ENCODE assay signal across 26 cellular contexts in the genomic region with DNA sequence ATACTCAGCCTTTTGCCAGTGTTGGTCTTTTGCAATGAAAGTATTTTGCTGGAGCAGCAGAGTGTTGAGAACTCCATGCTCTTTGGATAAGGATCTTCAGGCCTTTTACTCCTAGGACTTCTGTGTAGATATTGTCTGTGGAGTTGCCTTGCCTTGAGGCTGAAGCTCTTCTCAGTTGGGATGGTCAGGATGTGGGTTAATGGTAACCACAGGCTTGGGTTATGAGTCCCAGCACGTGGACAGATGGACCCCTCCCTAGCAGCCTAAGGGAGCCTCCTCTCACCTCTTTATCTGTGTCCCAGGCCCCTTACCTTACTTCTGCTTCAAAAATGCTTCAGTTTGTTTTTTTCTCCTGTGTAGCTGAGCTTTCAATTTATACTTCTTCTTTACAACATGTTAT.
DNase-seq lines count a peak whose midpoint lies in the region; ATAC-seq, FAIRE-seq and TF ChIP-seq lines count a peak whose summit lies in the region.
"Had no signal": no experiment of that assay in that cellular context is flagged by ENCODE, and none has a peak within 500 bp of the region (broad histone marks: within the 10 kb centered on the region; RNA-seq: fewer than 3 reads in every experiment).

No MANE protein-coding gene starts in this region.

- peak; percentile 61 for ATAC-seq in GM21390 (IDR thresholded peaks at IDR 0.05; ENCODE audit: unreplicated experiment)
- ATAC-seq: lower lobe of right lung; mucosa of descending colon; right lobe of liver; stimulated activated naive CD8-positive, alpha-beta T cell treated with anti-CD3 and anti-CD28 coated beads, Interleukin-15, amount 100 ng/mL, for 72 hours had no signal

- POLR2A ChIA-PET in GM10248 (lab: Yijun Ruan, JAX): no interaction called here

- FAIRE-seq in GM12892 (lab: Jason Lieb, UNC): peak; percentile 60
- FAIRE-seq in GM12891 (lab: Jason Lieb, UNC): no peak
- FAIRE-seq: G401.6 had no signal

- CTCF ChIA-PET in GM10248 (lab: Yijun Ruan, JAX): interaction anchor here (1.0 to 3.6 kb wide), 4 partner anchors 8 to 41 kb away, joined by 3 to 18 read pairs (median 4); no protein-coding TSS in a partner anchor

- TF ChIP-seq POLR2A in GM12892 (IDR thresholded peaks at IDR 0.05; ENCODE audit: low read depth, low read length) (no peak), GM12891 (IDR thresholded peaks at IDR 0.05; ENCODE audit: low read depth, low read length) (no peak)

- TF ChIP-seq CTCF in GM10248 (IDR thresholded peaks at IDR 0.05; ENCODE audit: control extremely low read depth, extremely low read depth, low read depth, missing control alignments): no peak

- no peak for DNase-seq in GM12892 (ENCODE audit: insufficient read length)
- DNase-seq in RPMI7951 (ENCODE audit: low read depth): peak; percentile 37
- peak; percentile 91 for DNase-seq in myocyte (ENCODE audit: low read depth)
- no peak for DNase-seq in LoVo (ENCODE audit: low spot score)
- DNase-seq in GM12891 (ENCODE audit: insufficient read length, low spot score): no peak
- no peak for DNase-seq in GM10248 (ENCODE audit: extremely low spot score)
- DNase-seq: activated CD4-positive, alpha-beta memory T cell treated with anti-CD3 and anti-CD28 coated beads for 36 hours; activated effector memory CD4-positive, alpha-beta T cell treated with Interleukin-2 at 50 U/mL for 16 hours; activated naive CD8-positive, alpha-beta T cell treated with anti-CD3 and anti-CD28 coated beads, Interleukin-2, amount 10 ng/mL, durations not matched to agents 7 days and 5 days; CD4-positive, CD25-positive, alpha-beta regulatory T cell; DMS153; effector CD4-positive, alpha-beta T cell; head of caudate nucleus; HFFc6; kidney glomerular epithelial cell; lower lobe of right lung; mucosa of descending colon; NCI-H1694 treated with DMSO at 0.1 percent for 48 hours; NCI-H526 treated with DMSO at 0.1 percent for 48 hours; posterior cingulate gyrus; right lobe of liver; stimulated activated naive CD8-positive, alpha-beta T cell treated with anti-CD3 and anti-CD28 coated beads, Interleukin-15, amount 100 ng/mL, for 72 hours; T-helper 9 cell; tibial artery had no signal

TF ChIP-seq in GM12891, 5 proteins besides CTCF, POLR2A, EP300 and RAD21:
- TF ChIP-seq POLR2AphosphoS5 (IDR thresholded peaks at IDR 0.05; ENCODE audit: low read depth, low read length) (no peak), PAX5 (IDR thresholded peaks at IDR 0.05; ENCODE audit: insufficient read depth, low read length, severe bottlenecking) (no peak), TAF1 (IDR thresholded peaks at IDR 0.05; ENCODE audit: low read depth, low read length) (no peak), POU2F2 (IDR thresholded peaks at IDR 0.05; ENCODE audit: low read depth, low read length) (no peak), SPI1 (IDR thresholded peaks at IDR 0.05; ENCODE audit: low read depth, low read length) (no peak)

Comparison
In these comparisons a context has a peak if more than half of its experiments do, and no peak if none do; other contexts are left out.
1. DNase-seq: peak in RPMI7951 (single experiment) and myocyte (single experiment); none in GM12892 (single experiment), LoVo (single experiment), GM12891 (single experiment) and GM10248 (single experiment).